Comparison of ENCODE assay signal across 10 cellular contexts in genomic region chr2:1209761-1210160, GRCh38.
"Had no signal": no experiment of that assay in that cellular context is flagged by ENCODE, and none has a peak within 500 bp of the region (broad histone marks: within the 10 kb centered on the region; RNA-seq: fewer than 3 reads in every experiment).

No MANE protein-coding gene starts in this region.

- H3K36me3 Mint-ChIP-seq: IgD-negative memory B cell had no signal

- H3K4me3 Mint-ChIP-seq: HFFc6 had no signal

- H3K27ac Mint-ChIP-seq: HFFc6, IgD-negative memory B cell had no signal

- ATAC-seq: HCT116, HepG2 had no signal

- H2AFZ ChIP-seq: GM23248 had no signal

- H3K4me1 ChIP-seq: HAP-1 had no signal

- H3K27ac ChIP-seq: GM23248, KMS-11 had no signal

- FAIRE-seq: HepG2 had no signal

- DNase-seq: GM23248, GOT3, H7, HFFc6, KBM-7 had no signal

- H3K4me2 ChIP-seq: KMS-11 had no signal

- H3K4me3 ChIP-seq: GM23248, HAP-1 had no signal

- H3K9ac ChIP-seq: GM23248, KMS-11 had no signal

- H3K27me3 Mint-ChIP-seq: IgD-negative memory B cell had no signal
